ENCODE assay signal across 8 cellular contexts in genomic region chr5:140401362-140402257, GRCh38. TPM values are rescaled to one million over a fixed set of nuclear protein-coding genes. Genes with fewer than 3 reads are reported as not detected.
A peak's percentile ranks its signal among the peaks of the same experiment; 100 is the strongest.
DNase-seq lines count a peak whose midpoint lies in the region; TF ChIP-seq lines count a peak whose summit lies in the region.

Gene ANKHD1, plus strand, starts transcription at chr5:140401833. Its CDS starts 135 bp downstream, at chr5:140401968.

- H3K4me2 ChIP-seq in H9 (ENCODE audit: insufficient read depth, insufficient read length, low read length), result peak within 1 kb of the TSS; percentile 96
- H3K4me2 ChIP-seq in neural cell (ENCODE audit: low read length), result peak within 1 kb of the TSS; percentile 44

- peaks cover 4% of the 10 kb centered on the region for H4K20me1 ChIP-seq in H9 (ENCODE audit: control insufficient read depth, insufficient read depth, insufficient read length)
- H4K20me1 ChIP-seq in neural cell (ENCODE audit: insufficient read depth), result peaks cover 5% of the 10 kb centered on the region

- H3K9me3 ChIP-seq in H9 (ENCODE audit: control insufficient read depth, low read depth, low read length), result no peaks in the 10 kb centered on the region
- no peaks in the 10 kb centered on the region for H3K9me3 ChIP-seq in MG63
- no peaks in the 10 kb centered on the region for H3K9me3 ChIP-seq in neural cell (ENCODE audit: low read length)
- H3K9me3 ChIP-seq in stomach, result no peaks in the 10 kb centered on the region

- no peak within 1 kb of the TSS for H3K4ac ChIP-seq in H9 (ENCODE audit: low read depth, low read length)

- H2BK120ac ChIP-seq in H9 (ENCODE audit: low read depth, low read length, poor library complexity, severe bottlenecking), result no peak within 1 kb of the TSS

- no peak for TF ChIP-seq EP300 in neural cell (conservative IDR thresholded peaks at IDR 0.05; ENCODE audit: poor library complexity, severe bottlenecking)
- no peak for TF ChIP-seq EP300 in stomach (IDR thresholded peaks at IDR 0.05)

- TF ChIP-seq RAD21 in neural cell (conservative IDR thresholded peaks at IDR 0.05), result no peak

- H3K27me3 Mint-ChIP-seq in H9 (ENCODE audit: low read depth), result no peaks in the 10 kb centered on the region

- no peak within 1 kb of the TSS for H2BK20ac ChIP-seq in H9 (ENCODE audit: low read depth, low read length, poor library complexity, severe bottlenecking)

- peak within 1 kb of the TSS; percentile 82 for H3K14ac ChIP-seq in H9 (ENCODE audit: insufficient read depth, low read length)

- no peak within 1 kb of the TSS for H3K4me3 Mint-ChIP-seq in H9

- H3K79me1 ChIP-seq in H9 (ENCODE audit: insufficient read depth, low read depth, low read length, poor library complexity, severe bottlenecking), result no peaks in the 10 kb centered on the region

- no peak within 1 kb of the TSS for H2BK5ac ChIP-seq in H9 (ENCODE audit: insufficient read length, low read length)

- H3K4me1 Mint-ChIP-seq in H9, result peaks cover 16 to 49% of the 10 kb centered on the region in 2 experiments

- H3K36me3 ChIP-seq in MG63 (peaks cover 11% of the 10 kb centered on the region), neural cell (ENCODE audit: insufficient read depth, low read length) (no peaks in the 10 kb centered on the region), stomach (peaks cover 0 to 13% (median 10%) of the 10 kb centered on the region in 4 donors)

- peak within 1 kb of the TSS; percentile 94 for H3K4me3 ChIP-seq in MG63
- H3K4me3 ChIP-seq in neural cell (ENCODE audit: low read length), result peak within 1 kb of the TSS; percentile 90
- peak within 1 kb of the TSS; percentile 85 to 99 (median 92) for H3K4me3 ChIP-seq in stomach

- H2BK12ac ChIP-seq in H9 (ENCODE audit: insufficient read length, low read depth, low read length), result no peak within 1 kb of the TSS

- H3K4me1 ChIP-seq in H9 (ENCODE audit: insufficient read depth, low read length), result peaks cover 3% of the 10 kb centered on the region; the same call in 1 of the 2 replicates
- H3K4me1 ChIP-seq in stomach, result peaks cover 24 to 55% (median 43%) of the 10 kb centered on the region in 4 donors

- H3K23me2 ChIP-seq in H9 (ENCODE audit: insufficient read length, low read depth, low read length, poor library complexity, severe bottlenecking), result peaks cover 11% of the 10 kb centered on the region

- no peak within 1 kb of the TSS for H3K23ac ChIP-seq in H9 (ENCODE audit: insufficient read length, low read depth, low read length)

- H3K9ac ChIP-seq in H9 (ENCODE audit: extremely low read depth, insufficient read length, low read length) (peak within 1 kb of the TSS; percentile 89), neural cell (ENCODE audit: low read length) (peak within 1 kb of the TSS; percentile 88)

- H3K9me3 Mint-ChIP-seq in H9, result no peaks in the 10 kb centered on the region; a peak in 1 of 5 replicates

- H2AFZ ChIP-seq in H9 (ENCODE audit: low read length), result peak within 1 kb of the TSS; percentile 86
- peak within 1 kb of the TSS; percentile 77 for H2AFZ ChIP-seq in neural cell (ENCODE audit: low read depth, low read length)

- H3K18ac ChIP-seq in H9 (ENCODE audit: insufficient read length, low read depth, low read length), result peak within 1 kb of the TSS; percentile 78

- H3K79me2 ChIP-seq in H9 (ENCODE audit: insufficient read depth, low read length) (peaks cover 39% of the 10 kb centered on the region; the same call in 1 of the 2 replicates), neural cell (replicated peaks; ENCODE audit: insufficient read depth, low read length) (peaks cover 45% of the 10 kb centered on the region)

- H3K27ac ChIP-seq in H9 (ENCODE audit: insufficient read length, low read depth, low read length) (peak within 1 kb of the TSS; percentile 79), neural cell (ENCODE audit: low read length) (peak within 1 kb of the TSS; percentile 92), stomach (peak within 1 kb of the TSS; percentile 93 to 98 (median 97))

- H3K56ac ChIP-seq in H9 (ENCODE audit: insufficient read length, low read depth, low read length), result no peak within 1 kb of the TSS

- peak in 2 of 4 donors; percentile 92 to 96 for TF ChIP-seq POLR2A in stomach (IDR thresholded peaks at IDR 0.05)

- no peak within 1 kb of the TSS for H3T11ph ChIP-seq in H9 (ENCODE audit: low read length)

- H4K8ac ChIP-seq in H9 (replicated peaks; ENCODE audit: insufficient read length, low read depth, low read length), result no peak within 1 kb of the TSS

- no peak within 1 kb of the TSS; the same call in 1 of the 2 replicates for H2BK15ac ChIP-seq in H9 (ENCODE audit: low read depth, low read length)

- peaks cover 4 to 16% (median 10%) of the 10 kb centered on the region in 3 experiments; a peak in 5 of 7 replicates for H3K36me3 Mint-ChIP-seq in H9 (ENCODE audit: insufficient read depth in 1 of 3, low read depth in 3 of 3)

- no peaks in the 10 kb centered on the region for H3K9me2 ChIP-seq in neural cell (ENCODE audit: insufficient read depth, low read length)

- H3F3A ChIP-seq in neural cell (ENCODE audit: insufficient read depth, low read length, poor library complexity, severe bottlenecking), result no peaks in the 10 kb centered on the region

- H4K91ac ChIP-seq in H9 (ENCODE audit: insufficient read length, low read depth, low read length), result peak within 1 kb of the TSS; percentile 48

- H3K27ac Mint-ChIP-seq in H9, result peak within 1 kb of the TSS in 2 of 3 experiments; percentile 82 to 96; a peak in 4 of 7 replicates

- peak within 1 kb of the TSS; percentile 6 for H4K5ac ChIP-seq in H9 (ENCODE audit: insufficient read length, low read depth, low read length)

- intact Hi-C loops in stomach (cut with DNase I; ENCODE audit: low total_unique reads), result no loop called here

- H3K27me3 ChIP-seq in H9 (ENCODE audit: insufficient read depth, low read length) (no peaks in the 10 kb centered on the region), MG63 (no peaks in the 10 kb centered on the region), neural cell (ENCODE audit: insufficient read depth, low read depth, low read length) (no peaks in the 10 kb centered on the region), stomach (no peaks in the 10 kb centered on the region)

- TF ChIP-seq CTCF in H9 (conservative IDR thresholded peaks at IDR 0.05) (no peak), neural cell (IDR thresholded peaks at IDR 0.05; ENCODE audit: poor library complexity, severe bottlenecking) (peak; percentile 4), stomach (IDR thresholded peaks at IDR 0.05) (peak in 1 of 7 experiments; percentile 15)

- peak; percentile 100 for DNase-seq in ELR (ENCODE audit: low read depth)
- DNase-seq in H9, result peak; percentile 100
- DNase-seq in MG63, result peak; percentile 100
- peak; percentile 100 for DNase-seq in SHP77 treated with DMSO at 0.1 percent for 48 hours (lab: John Stamatoyannopoulos, UW)
- peak; percentile 98 for DNase-seq in activated effector memory CD4-positive, alpha-beta T cell treated with anti-CD3 and anti-CD28 coated beads, Interleukin-2, amount 50 U/mL, for 16 hours
- DNase-seq in fibroblast of the conjunctiva (ENCODE audit: low read depth), result peak; percentile 100
- peak; percentile 98 for DNase-seq in stomach

- H2AK5ac ChIP-seq in H9 (ENCODE audit: insufficient read length, low read length), result no peak within 1 kb of the TSS

- WGBS in H9 (ENCODE audit: extremely low coverage, insufficient read length, low lambda C conversion rate), result no CpG with 5 or more reads among the region's 83 CpGs
- 0 to 1% (median 0%) methylated on average over 22 to 83 of the region's 83 CpGs for WGBS in stomach, 5 donors

TF ChIP-seq in neural cell, 6 proteins besides CTCF, POLR2A, EP300 and RAD21:
- peak; percentile 50 for TF ChIP-seq MXI1 (conservative IDR thresholded peaks at IDR 0.05; ENCODE audit: poor library complexity, severe bottlenecking)
- peak; percentile 66 for TF ChIP-seq TAF1 (IDR thresholded peaks at IDR 0.05; ENCODE audit: low read depth)
- TF ChIP-seq SMC3 (conservative IDR thresholded peaks at IDR 0.05; ENCODE audit: poor library complexity), result peak; percentile 29
- no peak for TF ChIP-seq EZH2 (IDR thresholded peaks at IDR 0.05; ENCODE audit: borderline replicate concordance, insufficient read depth, low read length, poor library complexity, severe bottlenecking)
- peak; percentile 94 for TF ChIP-seq POLR2AphosphoS5 (IDR thresholded peaks at IDR 0.05)
- peak; percentile 84 for TF ChIP-seq REST (IDR thresholded peaks at IDR 0.05; ENCODE audit: borderline replicate concordance)

RNA-seq across cellular contexts. Expression of gene ANKHD1, which starts in this region (rescaled TPM):
- total RNA-seq in H9 (2021) (102 and 105 TPM in 2 replicates), stomach (100 to 1,000 TPM in 4 of 5 donors, 10 to 100 TPM in 1; 99.6 to 249 (median 175) TPM)
- total RNA-seq in MG63 (2014; rRNA removed; shearing (Covaris generic); ENCODE audit: low replicate concordance), result 38.6 and 72.6 TPM in 2 replicates
- polyA plus RNA-seq in neural cell (58.9 and 61.8 TPM in 2 replicates), stomach (10 to 100 TPM; 22.0 to 99.4 (median 37.6) TPM)
- polyA minus RNA-seq in neural cell, result 144 and 158 TPM in 2 replicates

Comparison
In these comparisons a context has a peak if more than half of its experiments do, and no peak if none do; other contexts are left out.
1. Peak in every context shown above with its lines: DNase-seq, H3K4me3 ChIP-seq and H3K27ac ChIP-seq.